ENCODE assay signal across 23 cellular contexts in genomic region chr13:94129490-94129894, GRCh38.
DNase-seq lines count a peak whose midpoint lies in the region; ATAC-seq, FAIRE-seq and TF ChIP-seq lines count a peak whose summit lies in the region.
"Had no signal": no experiment of that assay in that cellular context is flagged by ENCODE, and none has a peak within 500 bp of the region (broad histone marks: within the 10 kb centered on the region; RNA-seq: fewer than 3 reads in every experiment).

No MANE protein-coding gene starts in this region.

- ATAC-seq in HG03442 (IDR thresholded peaks at IDR 0.05; ENCODE audit: unreplicated experiment) = peak; percentile 42
- no peak for ATAC-seq in HG03280 (IDR thresholded peaks at IDR 0.05; ENCODE audit: unreplicated experiment)
- ATAC-seq: body of pancreas, SK-N-SH treated with all-trans-retinoic acid at 6 μM for 48 hours, WTC11 had no signal

- no peaks in the 10 kb centered on the region for H3K27me3 ChIP-seq in smooth muscle cell (ENCODE audit: low read depth)
- H3K27me3 ChIP-seq: body of pancreas, esophagus squamous epithelium, neural progenitor cell had no signal

- peak overlapping the region; percentile 10 for H2AFZ ChIP-seq in smooth muscle cell (ENCODE audit: low read depth)
- H2AFZ ChIP-seq: neural progenitor cell had no signal

- FAIRE-seq in H54 (lab: Jason Lieb, UNC) = peak; percentile 15
- FAIRE-seq: colon had no signal

- 46% methylated on average over 2 of the region's 2 CpGs for WGBS in smooth muscle cell (ENCODE audit: low lambda C conversion rate)
- 95 to 97% methylated on average over 2 of the region's 2 CpGs for WGBS in lower leg skin, 2 donors

- peaks cover 7% of the 10 kb centered on the region for H3K4me1 ChIP-seq in smooth muscle cell (ENCODE audit: low read depth)
- H3K4me1 ChIP-seq: body of pancreas, esophagus squamous epithelium, neural progenitor cell had no signal

- H3K79me2 ChIP-seq in smooth muscle cell (ENCODE audit: low read depth) = no peaks in the 10 kb centered on the region

- peak overlapping the region; percentile 64 for H3K27ac ChIP-seq in smooth muscle cell (ENCODE audit: low read depth)
- H3K27ac ChIP-seq: body of pancreas, esophagus squamous epithelium, neural progenitor cell had no signal

- no peak overlapping the region for H3K9ac ChIP-seq in smooth muscle cell (ENCODE audit: low read depth)
- H3K9ac ChIP-seq: neural progenitor cell had no signal

- H3K36me3 ChIP-seq in smooth muscle cell (ENCODE audit: low read depth) = no peaks in the 10 kb centered on the region
- H3K36me3 ChIP-seq: esophagus squamous epithelium, neural progenitor cell, thoracic aorta had no signal

- no peak for TF ChIP-seq CTCF in choroid plexus epithelial cell (conservative IDR thresholded peaks at IDR 0.05; ENCODE audit: low read depth, low read length)
- TF ChIP-seq CTCF in smooth muscle cell (IDR thresholded peaks at IDR 0.05; ENCODE audit: borderline replicate concordance, insufficient read depth, poor library complexity, severe bottlenecking) = no peak
- no peak for TF ChIP-seq CTCF in lower leg skin (IDR thresholded peaks at IDR 0.05)

- no peak overlapping the region for H3K4me3 ChIP-seq in choroid plexus epithelial cell (ENCODE audit: low read depth, low read length)
- H3K4me3 ChIP-seq in smooth muscle cell = peak overlapping the region; percentile 6
- H3K4me3 ChIP-seq in lower leg skin (ENCODE audit: low read depth, poor library complexity, severe bottlenecking) = no peak overlapping the region
- H3K4me3 ChIP-seq: body of pancreas, esophagus squamous epithelium, neural progenitor cell, thoracic aorta had no signal

- peak overlapping the region; percentile 60 for H3K4me2 ChIP-seq in smooth muscle cell
- H3K4me2 ChIP-seq: neural progenitor cell had no signal

- intact Hi-C loops in lower leg skin (cut with DNase I; ENCODE audit: low total_unique reads) = loop anchor here (5.0 kb wide), 1 partner anchor 387 kb away; no protein-coding TSS in a partner anchor

- H3K9me3 ChIP-seq in smooth muscle cell (replicated peaks; ENCODE audit: low read depth) = no peaks in the 10 kb centered on the region
- H3K9me3 ChIP-seq: body of pancreas, esophagus squamous epithelium, thoracic aorta had no signal

- TF ChIP-seq POLR2A in H54 (IDR thresholded peaks at IDR 0.05; ENCODE audit: low read depth, low read length) (no peak), lower leg skin (IDR thresholded peaks at IDR 0.05) (no peak)

- no peaks in the 10 kb centered on the region for H3F3A ChIP-seq in smooth muscle cell (ENCODE audit: low read depth)

- no peaks in the 10 kb centered on the region for H4K20me1 ChIP-seq in smooth muscle cell (ENCODE audit: low read depth)

- DNase-seq in H54 (ENCODE audit: insufficient read length, low spot score) (no peak), choroid plexus epithelial cell (ENCODE audit: low read depth) (peak; percentile 36), smooth muscle cell (lab: John Stamatoyannopoulos, UW; ENCODE audit: unreplicated experiment) (no peak), lower leg skin (ENCODE audit: low spot score in 2 of 2) (no peak), T-helper 1 cell (no peak)
- DNase-seq: activated CD4-positive, alpha-beta memory T cell treated with anti-CD3 and anti-CD28 coated beads, Interleukin-2, amount 10 ng/mL, durations not matched to agents 7 days and 5 days; AML-193; body of pancreas; esophagus squamous epithelium; glutamatergic neuron; H7; midbrain; NCI-H1417; NCI-H2107; NCI-H510A treated with DMSO at 0.1 percent for 48 hours; RPMI8226 had no signal
